In the genomic region with DNA sequence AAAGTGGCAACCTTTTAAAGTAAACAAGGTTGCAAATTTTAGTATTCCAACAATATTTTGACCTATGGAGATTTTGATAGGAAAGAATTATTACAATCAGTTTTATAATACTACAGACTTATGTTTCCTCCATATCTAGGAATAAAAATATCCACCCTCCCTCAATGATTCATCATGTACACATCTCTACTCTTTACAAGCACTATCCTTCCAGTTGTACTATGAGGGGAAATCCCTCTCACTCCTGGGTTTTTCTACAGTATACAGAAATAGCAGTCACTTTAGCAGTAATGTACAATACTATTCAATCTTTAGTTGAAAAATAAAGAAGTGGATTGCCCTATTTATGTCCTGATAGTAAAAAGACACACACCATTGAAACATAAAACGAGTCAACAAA, we compare ENCODE assay signal across 20 cellular contexts. TPM values are rescaled to one million over a fixed set of nuclear protein-coding genes. Genes with fewer than 3 reads are reported as not detected.
DNase-seq lines count a peak whose midpoint lies in the region; ATAC-seq and TF ChIP-seq lines count a peak whose summit lies in the region.
"Had no signal": no experiment of that assay in that cellular context is flagged by ENCODE, and none has a peak within 500 bp of the region (broad histone marks: within the 10 kb centered on the region; RNA-seq: fewer than 3 reads in every experiment).

No MANE protein-coding gene starts in this region.

- peaks cover 61% of the 10 kb centered on the region for H3K4me1 ChIP-seq in ACC112 (ENCODE audit: control insufficient read depth, insufficient read depth, low read length, unreplicated experiment)
- H3K4me1 ChIP-seq in hepatocyte (ENCODE audit: insufficient read depth) = no peaks in the 10 kb centered on the region
- no peaks in the 10 kb centered on the region for H3K4me1 ChIP-seq in lower lobe of right lung

- peaks cover 61% of the 10 kb centered on the region for H3K4me1 Mint-ChIP-seq in HFFc6 (ENCODE audit: low read depth)

- no peaks in the 10 kb centered on the region for H3K9me3 Mint-ChIP-seq in HFFc6
- H3K9me3 Mint-ChIP-seq: naive thymus-derived CD8-positive, alpha-beta T cell; T-helper 1 cell treated with Interleukin-12 subunit alpha and Interleukin-12 subunit beta and Interleukin-4 antibody, amounts not matched to agents 30 μg/mL and 1 μg/mL, for 36 hours had no signal

- in situ Hi-C loops in astrocyte of the spinal cord (cut with HindIII; ENCODE audit: low sequenced_read_pairs) = no loop called here

- H2AFZ ChIP-seq in ACC112 (ENCODE audit: low read length, unreplicated experiment) = no peak overlapping the region
- H2AFZ ChIP-seq in hepatocyte = no peak overlapping the region

- DNase-seq in HFFc6 = peak; percentile 23
- DNase-seq in astrocyte of the spinal cord (ENCODE audit: low read depth, low spot score) = peak; percentile 29
- DNase-seq in kidney glomerular epithelial cell (lab: John Stamatoyannopoulos, UW) = peak; percentile 15
- no peak for DNase-seq in hepatocyte (ENCODE audit: low spot score)
- no peak for DNase-seq in epidermal melanocyte (ENCODE audit: insufficient read length, low spot score)
- DNase-seq in lower lobe of right lung = no peak
- DNase-seq: activated CD4-positive, alpha-beta T cell treated with anti-CD3 and anti-CD28 coated beads, Interleukin-2, amount 50 U/mL, for 4 hours; activated effector memory CD4-positive, alpha-beta T cell treated with Interleukin-2 at 50 U/mL for 16 hours; AML-193; DMS53; foreskin melanocyte; naive thymus-derived CD8-positive, alpha-beta T cell; NCI-H1105; right cardiac atrium; stimulated activated CD4-positive, alpha-beta T cell treated with anti-CD3 and anti-CD28 coated beads, Interleukin-2, amount 100 ng/mL, for 48 hours had no signal

- no peaks in the 10 kb centered on the region for H3K79me2 ChIP-seq in ACC112 (ENCODE audit: control insufficient read depth, insufficient read depth, low read length, unreplicated experiment)
- no peaks in the 10 kb centered on the region for H3K79me2 ChIP-seq in hepatocyte

- 79% methylated on average over 1 of the region's 1 CpG for WGBS in hepatocyte (ENCODE audit: low lambda C conversion rate, missing lambda C conversion rate)

- H4K20me1 ChIP-seq in hepatocyte (ENCODE audit: insufficient read depth, poor library complexity, severe bottlenecking) = no peaks in the 10 kb centered on the region

- H3K36me3 Mint-ChIP-seq in HFFc6 (ENCODE audit: low read depth) = peaks cover 30% of the 10 kb centered on the region

- intact Hi-C loops in lower lobe of right lung (cut with DNase I) = no loop called here

- H3K4me2 ChIP-seq in hepatocyte = no peak overlapping the region

- no peak for ATAC-seq in GM18870 (IDR thresholded peaks at IDR 0.05; ENCODE audit: unreplicated experiment)
- ATAC-seq in lower lobe of right lung = no peak
- ATAC-seq: naive thymus-derived CD8-positive, alpha-beta T cell; Panc1; right cardiac atrium had no signal

- H3K9me3 ChIP-seq in hepatocyte (ENCODE audit: low read depth) (no peaks in the 10 kb centered on the region), lower lobe of right lung (no peaks in the 10 kb centered on the region)

- no peaks in the 10 kb centered on the region for H3K9me2 ChIP-seq in hepatocyte (replicated peaks; ENCODE audit: insufficient read depth)

- H3K36me3 ChIP-seq in ACC112 (ENCODE audit: insufficient read depth, low read length) (no peaks in the 10 kb centered on the region), hepatocyte (replicated peaks; ENCODE audit: insufficient read depth, low read depth) (no peaks in the 10 kb centered on the region), lower lobe of right lung (peaks cover 63% of the 10 kb centered on the region)

- no peak overlapping the region for H3K4me3 ChIP-seq in ACC112 (ENCODE audit: low read depth, low read length)
- H3K4me3 ChIP-seq in astrocyte of the spinal cord (ENCODE audit: low read depth, low read length) = no peak overlapping the region
- no peak overlapping the region for H3K4me3 ChIP-seq in hepatocyte
- H3K4me3 ChIP-seq in lower lobe of right lung = no peak overlapping the region

- H3K27me3 Mint-ChIP-seq in HFFc6 (ENCODE audit: insufficient read depth) = peaks cover 9% of the 10 kb centered on the region
- H3K27me3 Mint-ChIP-seq: naive thymus-derived CD8-positive, alpha-beta T cell had no signal

- no peak overlapping the region for H3K4me3 Mint-ChIP-seq in HFFc6
- H3K4me3 Mint-ChIP-seq: naive thymus-derived CD8-positive, alpha-beta T cell; T-helper 1 cell treated with Interleukin-12 subunit alpha and Interleukin-12 subunit beta and Interleukin-4 antibody, amounts not matched to agents 30 μg/mL and 1 μg/mL, for 36 hours had no signal

- H3K27ac ChIP-seq in ACC112 (ENCODE audit: low read depth, low read length) = peak overlapping the region; percentile 48
- no peak overlapping the region for H3K27ac ChIP-seq in hepatocyte
- H3K27ac ChIP-seq in lower lobe of right lung = no peak overlapping the region

- no peak overlapping the region for H3K27ac Mint-ChIP-seq in HFFc6
- H3K27ac Mint-ChIP-seq: T-helper 1 cell treated with Interleukin-12 subunit alpha and Interleukin-12 subunit beta and Interleukin-4 antibody, amounts not matched to agents 30 μg/mL and 1 μg/mL, for 36 hours had no signal

- TF ChIP-seq CTCF in HFFc6 (IDR thresholded peaks at IDR 0.05) (no peak), astrocyte of the spinal cord (IDR thresholded peaks at IDR 0.05; ENCODE audit: low read depth, low read length) (no peak), hepatocyte (IDR thresholded peaks at IDR 0.05; ENCODE audit: poor library complexity) (no peak), lower lobe of right lung (IDR thresholded peaks at IDR 0.05) (no peak)

- H3K27me3 ChIP-seq in ACC112 (ENCODE audit: insufficient read depth, low read length) = no peaks in the 10 kb centered on the region
- no peaks in the 10 kb centered on the region for H3K27me3 ChIP-seq in hepatocyte
- no peaks in the 10 kb centered on the region for H3K27me3 ChIP-seq in lower lobe of right lung (ENCODE audit: low read depth)

RNA-seq across cellular contexts. Expression of a gene that starts 46.3 kb away (rescaled TPM):
- total RNA-seq in HFFc6 (2021; fragmentation: NEBNext Ultra II Directional; extraction: Animal tissue kit (Norgen Biotek cat#: 25700)) = not detected
- 1.6 and 5.8 TPM in 2 replicates for total RNA-seq in hepatocyte
- polyA plus RNA-seq in hepatocyte = 1.5 and 3.4 TPM in 2 replicates
- total RNA-seq in lower lobe of right lung = 3.2 TPM
- polyA plus RNA-seq: keratinocyte had no signal

Comparison
In these comparisons a context has a peak if more than half of its experiments do, and no peak if none do; other contexts are left out.
1. DNase-seq: peak in HFFc6 (single experiment), astrocyte of the spinal cord (single experiment) and kidney glomerular epithelial cell (single experiment); none in hepatocyte (single experiment), epidermal melanocyte (single experiment) and lower lobe of right lung (single experiment).